In genomic region chr9:70478963-70479641, GRCh38 we compare ENCODE assay signal across 10 cellular contexts.
DNase-seq lines count a peak whose midpoint lies in the region; ATAC-seq and TF ChIP-seq lines count a peak whose summit lies in the region.
"Had no signal": no experiment of that assay in that cellular context is flagged by ENCODE, and none has a peak within 500 bp of the region (broad histone marks: within the 10 kb centered on the region; RNA-seq: fewer than 3 reads in every experiment).

No MANE protein-coding gene starts in this region.

- H3K9me3 Mint-ChIP-seq in mesothelial cell of epicardium, result peaks cover 9% of the 10 kb centered on the region
- no peaks in the 10 kb centered on the region for H3K9me3 Mint-ChIP-seq in effector memory CD8-positive, alpha-beta T cell

- peaks cover 37% of the 10 kb centered on the region for H3K4me1 Mint-ChIP-seq in mesothelial cell of epicardium
- H3K4me1 Mint-ChIP-seq in effector memory CD8-positive, alpha-beta T cell (ENCODE audit: low read depth in 2 of 2), result no peaks in the 10 kb centered on the region

- peak overlapping the region; percentile 78 for H3K27ac Mint-ChIP-seq in mesothelial cell of epicardium
- H3K27ac Mint-ChIP-seq in effector memory CD8-positive, alpha-beta T cell, result no peak overlapping the region
- H3K27ac Mint-ChIP-seq: WTC11 had no signal

- no peak for ATAC-seq in RWPE2 (ENCODE audit: low read depth)
- no peak for ATAC-seq in HG03045 (IDR thresholded peaks at IDR 0.05; ENCODE audit: unreplicated experiment)
- ATAC-seq in effector memory CD8-positive, alpha-beta T cell (replicated peaks), result no peak

- H3K9me3 ChIP-seq in RWPE2 (ENCODE audit: severe bottlenecking) (no peaks in the 10 kb centered on the region), thyroid gland (no peaks in the 10 kb centered on the region)

- intact Hi-C loops in thyroid gland (cut with DNase I), result no loop called here

- DNase-seq in RWPE2 (ENCODE audit: low spot score), result no peak
- no peak for DNase-seq in epithelial cell of prostate (ENCODE audit: low read depth, low spot score)
- DNase-seq in mesothelial cell of epicardium (ENCODE audit: low spot score in 2 of 2, unreplicated experiment in 2 of 2), result no peak
- DNase-seq in thyroid gland, result peak; percentile 85 to 86
- no peak for DNase-seq in T1000 (lab: John Stamatoyannopoulos, UW)
- no peak for DNase-seq in effector memory CD8-positive, alpha-beta T cell
- no peak for DNase-seq in activated CD4-positive, alpha-beta T cell treated with anti-CD3 and anti-CD28 coated beads for 4 hours
- DNase-seq: MV-4-11 had no signal

- H3K4me3 ChIP-seq in RWPE2 (ENCODE audit: severe bottlenecking) (no peak overlapping the region), thyroid gland (replicated peaks in 1 of 3) (no peak overlapping the region)

- TF ChIP-seq POLR2A in thyroid gland (IDR thresholded peaks at IDR 0.05), result peak; percentile 6 to 75

- H3K27ac ChIP-seq in RWPE2 (ENCODE audit: poor library complexity, severe bottlenecking) (peak overlapping the region; percentile 62), epithelial cell of prostate (peak overlapping the region; percentile 44), thyroid gland (peak overlapping the region; percentile 90 to 97 (median 96))

- H3K4me1 ChIP-seq in RWPE2 (ENCODE audit: insufficient read depth, poor library complexity, severe bottlenecking) (peaks cover 43% of the 10 kb centered on the region), thyroid gland (peaks cover 61 to 74% of the 10 kb centered on the region in 2 donors)

- H3K4me3 Mint-ChIP-seq in mesothelial cell of epicardium, result no peak overlapping the region
- no peak overlapping the region for H3K4me3 Mint-ChIP-seq in effector memory CD8-positive, alpha-beta T cell
- H3K4me3 Mint-ChIP-seq: WTC11 had no signal

- WGBS in thyroid gland, 2 donors, result 15 to 40% methylated on average over 2 to 3 of the region's 3 CpGs

- TF ChIP-seq CTCF in RWPE2 (IDR thresholded peaks at IDR 0.05; ENCODE audit: poor library complexity, severe bottlenecking) (no peak), mesothelial cell of epicardium (IDR thresholded peaks at IDR 0.05; ENCODE audit: unreplicated experiment) (no peak), thyroid gland (IDR thresholded peaks at IDR 0.05) (no peak)

- no peaks in the 10 kb centered on the region for H3K36me3 ChIP-seq in RWPE2 (ENCODE audit: low read depth)
- H3K36me3 ChIP-seq in thyroid gland, result no peaks in the 10 kb centered on the region

- no peaks in the 10 kb centered on the region for H3K27me3 ChIP-seq in RWPE2 (ENCODE audit: insufficient read depth, poor library complexity, severe bottlenecking)
- no peaks in the 10 kb centered on the region for H3K27me3 ChIP-seq in thyroid gland

- H3K27me3 Mint-ChIP-seq in mesothelial cell of epicardium (ENCODE audit: low read depth), result no peaks in the 10 kb centered on the region
- peaks cover 0 to 14% of the 10 kb centered on the region in 2 donors for H3K27me3 Mint-ChIP-seq in effector memory CD8-positive, alpha-beta T cell

- no peaks in the 10 kb centered on the region for H3K36me3 Mint-ChIP-seq in mesothelial cell of epicardium
- no peaks in the 10 kb centered on the region for H3K36me3 Mint-ChIP-seq in effector memory CD8-positive, alpha-beta T cell (ENCODE audit: insufficient read depth)
- H3K36me3 Mint-ChIP-seq: WTC11 had no signal

Comparison
In these comparisons a context has a peak if more than half of its experiments do, and no peak if none do; other contexts are left out.
1. DNase-seq: peak in thyroid gland (2 of 2); none in RWPE2 (single experiment), epithelial cell of prostate (single experiment), mesothelial cell of epicardium (0 of 2), T1000 (single experiment), effector memory CD8-positive, alpha-beta T cell (0 of 3) and activated CD4-positive, alpha-beta T cell treated with anti-CD3 and anti-CD28 coated beads for 4 hours (0 of 2).
2. H3K27ac ChIP-seq: peak in every context shown above with its lines; median percentile 96 in thyroid gland; 62 in RWPE2; 44 in epithelial cell of prostate.